ENCODE assay signal across 18 cellular contexts in genomic region chr9:87428659-87429058, GRCh38.
A peak's percentile ranks its signal among the peaks of the same experiment; 100 is the strongest.
DNase-seq lines count a peak whose midpoint lies in the region; ATAC-seq and TF ChIP-seq lines count a peak whose summit lies in the region.
"Had no signal": no experiment of that assay in that cellular context is flagged by ENCODE, and none has a peak within 500 bp of the region (broad histone marks: within the 10 kb centered on the region; RNA-seq: fewer than 3 reads in every experiment).

No MANE protein-coding gene starts in this region.

- no peak overlapping the region for H3K27ac ChIP-seq in breast epithelium
- no peak overlapping the region for H3K27ac ChIP-seq in PC-3 (ENCODE audit: low read length)
- no peak overlapping the region for H3K27ac ChIP-seq in thyroid gland
- no peak overlapping the region for H3K27ac ChIP-seq in adrenal gland
- H3K27ac ChIP-seq: A549, C4-2B, GM23248, SJCRH30 had no signal

- CTCF ChIA-PET in PC-3 (lab: Charles Lee) = no interaction called here

- ATAC-seq in PC-3 = no peak
- ATAC-seq: A549, HCT116, K562 had no signal

- H3K4me1 ChIP-seq in breast epithelium = no peaks in the 10 kb centered on the region
- H3K4me1 ChIP-seq in PC-3 (ENCODE audit: insufficient read depth, low read length) = no peaks in the 10 kb centered on the region
- H3K4me1 ChIP-seq in thyroid gland = no peaks in the 10 kb centered on the region
- no peaks in the 10 kb centered on the region for H3K4me1 ChIP-seq in adrenal gland (replicated peaks in 1 of 2)
- H3K4me1 ChIP-seq: A549, SJCRH30 had no signal

- TF ChIP-seq POLR2A in breast epithelium (IDR thresholded peaks at IDR 0.05) = no peak
- no peak for TF ChIP-seq POLR2A in thyroid gland (IDR thresholded peaks at IDR 0.05)
- TF ChIP-seq POLR2A in adrenal gland (IDR thresholded peaks at IDR 0.05) = no peak

- no peak overlapping the region for H2AFZ ChIP-seq in PC-3 (ENCODE audit: low read length)
- H2AFZ ChIP-seq: GM23248 had no signal

- POLR2A ChIA-PET in PC-3 (lab: Charles Lee; ENCODE audit: unreplicated experiment) = no interaction called here

- intact Hi-C loops in breast epithelium (cut with DNase I; ENCODE audit: low total_unique reads) (no loop called here), PC-3 (cut with micrococcal nuclease) (no loop called here), thyroid gland (cut with DNase I) (no loop called here), adrenal gland (cut with DNase I) (no loop called here), CD14-positive monocyte (cut with micrococcal nuclease) (no loop called here)

- H3K4me3 ChIP-seq in breast epithelium (no peak overlapping the region), PC-3 (ENCODE audit: low read length) (no peak overlapping the region), thyroid gland (replicated peaks in 1 of 3) (no peak overlapping the region), adrenal gland (no peak overlapping the region)
- H3K4me3 ChIP-seq: A549, GM23248, K562, SJCRH30 had no signal

- H3K27me3 ChIP-seq in breast epithelium (no peaks in the 10 kb centered on the region), PC-3 (ENCODE audit: low read length) (no peaks in the 10 kb centered on the region), thyroid gland (no peaks in the 10 kb centered on the region), adrenal gland (no peaks in the 10 kb centered on the region)
- H3K27me3 ChIP-seq: SJCRH30 had no signal

- H3K9me3 ChIP-seq in breast epithelium (no peaks in the 10 kb centered on the region), PC-3 (ENCODE audit: low read length) (no peaks in the 10 kb centered on the region), thyroid gland (no peaks in the 10 kb centered on the region), adrenal gland (replicated peaks in 1 of 3) (no peaks in the 10 kb centered on the region)
- H3K9me3 ChIP-seq: SJCRH30 had no signal

- H3K36me3 ChIP-seq in breast epithelium (no peaks in the 10 kb centered on the region), PC-3 (ENCODE audit: low read depth, low read length) (no peaks in the 10 kb centered on the region), thyroid gland (no peaks in the 10 kb centered on the region), adrenal gland (replicated peaks in 1 of 2) (no peaks in the 10 kb centered on the region)
- H3K36me3 ChIP-seq: SJCRH30 had no signal

- H4K20me1 ChIP-seq in PC-3 (ENCODE audit: low read length) = no peaks in the 10 kb centered on the region

- no peak overlapping the region for H3K4me3 Mint-ChIP-seq in CD14-positive monocyte

- H3K9me2 ChIP-seq in PC-3 (replicated peaks; ENCODE audit: low read length) = no peaks in the 10 kb centered on the region

- in situ Hi-C loops in T47D (cut with HindIII; ENCODE audit: low pct_unique_long_range_greater_than_20kb, low sequenced_read_pairs) = no loop called here

- H3K27me3 Mint-ChIP-seq in CD14-positive monocyte (ENCODE audit: low read depth in 3 of 3) = peaks cover 0 to 6% (median 0%) of the 10 kb centered on the region in 3 donors

- 24% methylated on average over 3 of the region's 3 CpGs for WGBS in thyroid gland, 2 donors
- WGBS in adrenal gland, 4 donors = 58 to 72% (median 65%) methylated on average over 3 of the region's 3 CpGs

- H3K36me3 Mint-ChIP-seq in CD14-positive monocyte = peaks cover 5 to 15% of the 10 kb centered on the region in 2 donors

- peaks cover 19 to 35% (median 31%) of the 10 kb centered on the region in 7 donors for H3K9me3 Mint-ChIP-seq in CD14-positive monocyte

- no peak overlapping the region for H3K27ac Mint-ChIP-seq in CD14-positive monocyte

- no peaks in the 10 kb centered on the region for H3K79me2 ChIP-seq in PC-3 (ENCODE audit: low read length)

- H3K9ac ChIP-seq in PC-3 (ENCODE audit: low read length) = no peak overlapping the region
- H3K9ac ChIP-seq: GM23248 had no signal

- no TSS peak for BruUV-seq in PC-3 (replicated peaks; lab: Mats Ljungman, UMichigan)

- H3F3A ChIP-seq in PC-3 (ENCODE audit: low read length, unreplicated experiment) = no peaks in the 10 kb centered on the region

- DNase-seq in T47D (ENCODE audit: low read depth in 1 of 2, low spot score in 1 of 2) = peak; percentile 27 to 69
- no peak for DNase-seq in breast epithelium (ENCODE audit: low spot score in 2 of 2)
- peak; percentile 5 for DNase-seq in PC-3
- peak; percentile 30 for DNase-seq in kidney tubule cell (ENCODE audit: low spot score)
- DNase-seq in thyroid gland = peak; percentile 55 to 64
- no peak for DNase-seq in adrenal gland
- DNase-seq in CD14-positive monocyte (ENCODE audit: low spot score) = no peak
- no peak for DNase-seq in NCI-H1048 (lab: John Stamatoyannopoulos, UW)
- DNase-seq: DMS153, GM23248, NCI-H1436, NCI-H510A treated with DMSO at 0.1 percent for 48 hours, RPMI8226, SJCRH30 had no signal

- peaks cover 8% of the 10 kb centered on the region for H3K4me1 Mint-ChIP-seq in CD14-positive monocyte

- TF ChIP-seq CTCF in breast epithelium (IDR thresholded peaks at IDR 0.05) = no peak
- no peak for TF ChIP-seq CTCF in PC-3 (conservative IDR thresholded peaks at IDR 0.05; ENCODE audit: low read depth, low read length)
- no peak for TF ChIP-seq CTCF in thyroid gland (IDR thresholded peaks at IDR 0.05)
- no peak for TF ChIP-seq CTCF in adrenal gland (IDR thresholded peaks at IDR 0.05)
- TF ChIP-seq CTCF in CD14-positive monocyte (IDR thresholded peaks at IDR 0.05) = no peak

- H3K4me2 ChIP-seq in PC-3 (ENCODE audit: low read length) = no peak overlapping the region
- H3K4me2 ChIP-seq: A549 had no signal

Comparison
In these comparisons a context has a peak if more than half of its experiments do, and no peak if none do; other contexts are left out.
1. DNase-seq: peak in T47D (2 of 2), PC-3 (single experiment), kidney tubule cell (single experiment) and thyroid gland (2 of 2); none in breast epithelium (0 of 2), adrenal gland (0 of 7), CD14-positive monocyte (single experiment) and NCI-H1048 (single experiment).